Comparison of ENCODE assay signal across 13 cellular contexts in the genomic region with DNA sequence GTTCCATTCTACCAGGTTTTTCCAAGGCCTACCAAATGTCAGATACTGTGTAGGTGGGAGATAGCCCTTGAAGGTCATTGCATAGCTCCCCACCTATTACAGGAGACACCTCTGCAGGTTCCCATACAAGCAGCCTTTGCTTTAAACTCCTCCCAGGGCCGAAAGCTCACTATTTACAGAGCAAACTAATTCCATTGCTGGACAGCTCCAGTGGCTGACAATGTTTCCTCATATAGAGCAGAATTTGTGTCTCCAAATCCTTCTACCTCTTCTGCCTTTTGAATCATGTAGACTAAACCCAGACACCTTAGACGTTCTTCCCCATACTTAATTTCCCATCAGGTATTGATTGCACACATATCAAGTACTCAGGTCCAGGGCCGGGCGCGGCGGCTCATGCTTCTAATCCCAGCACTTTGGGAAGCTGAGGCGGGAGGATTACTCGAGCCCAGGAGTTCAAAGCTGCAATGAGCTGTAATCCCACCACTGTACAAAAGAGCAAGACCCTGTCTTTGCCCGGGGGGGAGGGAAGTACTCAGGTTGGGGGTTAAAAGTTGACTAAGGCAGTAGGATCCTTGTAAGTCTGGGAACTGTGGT. TPM values are rescaled to one million over a fixed set of nuclear protein-coding genes. Genes with fewer than 3 reads are reported as not detected.
A peak's percentile ranks its signal among the peaks of the same experiment; 100 is the strongest.
DNase-seq lines count a peak whose midpoint lies in the region; ATAC-seq, FAIRE-seq and TF ChIP-seq lines count a peak whose summit lies in the region.
"Had no signal": no experiment of that assay in that cellular context is flagged by ENCODE, and none has a peak within 500 bp of the region (broad histone marks: within the 10 kb centered on the region; RNA-seq: fewer than 3 reads in every experiment).

No MANE protein-coding gene starts in this region.

- 58 to 64% methylated on average over 9 of the region's 9 CpGs for WGBS in pancreas, 2 donors

- H3K4me1 ChIP-seq in endocrine pancreas (ENCODE audit: control insufficient read depth, insufficient read depth, low read length) (peaks cover 5% of the 10 kb centered on the region), pancreas (no peaks in the 10 kb centered on the region)

- H3K36me3 ChIP-seq in endocrine pancreas (ENCODE audit: control insufficient read depth, insufficient read depth, low read length), result no peaks in the 10 kb centered on the region
- H3K36me3 ChIP-seq in pancreas, result no peaks in the 10 kb centered on the region
- H3K36me3 ChIP-seq: adrenal gland had no signal

- no peak for DNase-seq in activated CD4-positive, alpha-beta T cell treated with anti-CD3 and anti-CD28 coated beads, Interleukin-2, amount 10 ng/mL, durations not matched to agents 24 days and 14 days
- no peak for DNase-seq in activated CD4-positive, alpha-beta T cell treated with anti-CD3 and anti-CD28 coated beads for 1 hour
- peak; percentile 22 for DNase-seq in RWPE1 (ENCODE audit: low spot score)
- DNase-seq in pancreas, result no peak
- DNase-seq in activated gamma-delta T cell treated with Interleukin-2 at 50 U/mL for 16 hours, result no peak
- DNase-seq in OCI-M1 (lab: John Stamatoyannopoulos, UW), result no peak
- DNase-seq in activated CD8-positive, alpha-beta memory T cell treated with anti-CD3 and anti-CD28 coated beads, Interleukin-2, amount 10 ng/mL, durations not matched to agents 7 days and 5 days, result no peak
- DNase-seq: adrenal gland, NCI-H1436 treated with DMSO at 0.1 percent for 48 hours had no signal

- H3K9ac ChIP-seq in endocrine pancreas (ENCODE audit: control insufficient read depth, insufficient read depth, low read length), result peak overlapping the region; percentile 30

- H3K27ac ChIP-seq in RWPE1, result no peak overlapping the region
- H3K27ac ChIP-seq in pancreas, result no peak overlapping the region
- H3K27ac ChIP-seq: adrenal gland had no signal

- peaks cover 34% of the 10 kb centered on the region for H3K27me3 Mint-ChIP-seq in activated CD4-positive, alpha-beta T cell treated with anti-CD3 and anti-CD28 coated beads, Interleukin-2, amount 10 ng/mL, durations not matched to agents 24 days and 14 days
- H3K27me3 Mint-ChIP-seq in activated CD8-positive, alpha-beta memory T cell treated with anti-CD3 and anti-CD28 coated beads, Interleukin-2, amount 10 ng/mL, durations not matched to agents 7 days and 5 days, result peaks cover 55% of the 10 kb centered on the region

- peaks cover 6% of the 10 kb centered on the region for H3K36me3 Mint-ChIP-seq in activated CD4-positive, alpha-beta T cell treated with anti-CD3 and anti-CD28 coated beads, Interleukin-2, amount 10 ng/mL, durations not matched to agents 24 days and 14 days (ENCODE audit: low read depth)
- peaks cover 4% of the 10 kb centered on the region for H3K36me3 Mint-ChIP-seq in activated CD8-positive, alpha-beta memory T cell treated with anti-CD3 and anti-CD28 coated beads, Interleukin-2, amount 10 ng/mL, durations not matched to agents 7 days and 5 days

- intact Hi-C loops in activated CD4-positive, alpha-beta T cell treated with anti-CD3 and anti-CD28 coated beads, Interleukin-2, amount 10 ng/mL, durations not matched to agents 24 days and 14 days (cut with micrococcal nuclease), result no loop called here
- intact Hi-C loops in pancreas (cut with DNase I), result no loop called here

- ATAC-seq in pancreas, result peak in 3 of 4 donors; percentile 26 to 53 (median 33)
- no peak for ATAC-seq in activated CD8-positive, alpha-beta memory T cell treated with anti-CD3 and anti-CD28 coated beads, Interleukin-2, amount 10 ng/mL, durations not matched to agents 7 days and 5 days

- H3K9me3 Mint-ChIP-seq in activated CD4-positive, alpha-beta T cell treated with anti-CD3 and anti-CD28 coated beads, Interleukin-2, amount 10 ng/mL, durations not matched to agents 24 days and 14 days, result no peaks in the 10 kb centered on the region
- no peaks in the 10 kb centered on the region for H3K9me3 Mint-ChIP-seq in activated CD8-positive, alpha-beta memory T cell treated with anti-CD3 and anti-CD28 coated beads, Interleukin-2, amount 10 ng/mL, durations not matched to agents 7 days and 5 days (ENCODE audit: low read depth)

- CTCF ChIA-PET in RWPE1 (lab: Yijun Ruan, JAX), result no interaction called here
- CTCF ChIA-PET in activated CD8-positive, alpha-beta memory T cell treated with anti-CD3 and anti-CD28 coated beads, Interleukin-2, amount 10 ng/mL, durations not matched to agents 7 days and 5 days (lab: Charles Lee), result no interaction called here

- H3K27ac Mint-ChIP-seq in activated CD4-positive, alpha-beta T cell treated with anti-CD3 and anti-CD28 coated beads, Interleukin-2, amount 10 ng/mL, durations not matched to agents 24 days and 14 days, result peak overlapping the region; percentile 14
- no peak overlapping the region for H3K27ac Mint-ChIP-seq in activated CD8-positive, alpha-beta memory T cell treated with anti-CD3 and anti-CD28 coated beads, Interleukin-2, amount 10 ng/mL, durations not matched to agents 7 days and 5 days

- H3K4me3 ChIP-seq in endocrine pancreas (ENCODE audit: control insufficient read depth, insufficient read depth, low read length), result peak overlapping the region; percentile 71
- no peak overlapping the region for H3K4me3 ChIP-seq in pancreas
- H3K4me3 ChIP-seq: adrenal gland had no signal

- no peaks in the 10 kb centered on the region for H3K4me1 Mint-ChIP-seq in activated CD4-positive, alpha-beta T cell treated with anti-CD3 and anti-CD28 coated beads, Interleukin-2, amount 10 ng/mL, durations not matched to agents 24 days and 14 days
- H3K4me1 Mint-ChIP-seq in activated CD8-positive, alpha-beta memory T cell treated with anti-CD3 and anti-CD28 coated beads, Interleukin-2, amount 10 ng/mL, durations not matched to agents 7 days and 5 days, result peaks cover 6% of the 10 kb centered on the region

- H3K27me3 ChIP-seq in endocrine pancreas (ENCODE audit: control insufficient read depth, insufficient read depth, low read length), result no peaks in the 10 kb centered on the region
- no peaks in the 10 kb centered on the region for H3K27me3 ChIP-seq in pancreas

- POLR2A ChIA-PET in RWPE1 (lab: Yijun Ruan, JAX; ENCODE audit: low non-redundant PET), result no interaction called here

- TF ChIP-seq CTCF in RWPE1 (conservative IDR thresholded peaks at IDR 0.05; ENCODE audit: low read depth) (no peak), pancreas (IDR thresholded peaks at IDR 0.05) (no peak)

- H3K4me3 Mint-ChIP-seq in activated CD4-positive, alpha-beta T cell treated with anti-CD3 and anti-CD28 coated beads, Interleukin-2, amount 10 ng/mL, durations not matched to agents 24 days and 14 days, result peak overlapping the region; percentile 25
- no peak overlapping the region for H3K4me3 Mint-ChIP-seq in activated CD8-positive, alpha-beta memory T cell treated with anti-CD3 and anti-CD28 coated beads, Interleukin-2, amount 10 ng/mL, durations not matched to agents 7 days and 5 days

- FAIRE-seq in pancreas (lab: Jason Lieb, UNC), result no peak
- FAIRE-seq: GM19239, islet of Langerhans had no signal

- H3K9me3 ChIP-seq in endocrine pancreas (ENCODE audit: control insufficient read depth, low read length), result no peaks in the 10 kb centered on the region
- no peaks in the 10 kb centered on the region for H3K9me3 ChIP-seq in pancreas
- H3K9me3 ChIP-seq: adrenal gland had no signal

RNA-seq across cellular contexts. Expression of a gene that starts 2.1 kb away (rescaled TPM):
- 0.28 and 0.44 TPM in 2 replicates for total RNA-seq in activated CD4-positive, alpha-beta T cell treated with anti-CD3 and anti-CD28 coated beads, Interleukin-2, amount 10 ng/mL, durations not matched to agents 24 days and 14 days
- total RNA-seq in pancreas, result 1 to 10 TPM; 1.1 to 1.6 (median 1.3) TPM
- 1 to 10 TPM in 1 of 2 donors, under 1 TPM in 1; 0.53 to 1.6 TPM for polyA plus RNA-seq in pancreas
- total RNA-seq in activated CD8-positive, alpha-beta memory T cell treated with anti-CD3 and anti-CD28 coated beads, Interleukin-2, amount 10 ng/mL, durations not matched to agents 7 days and 5 days, result not detected
- total RNA-seq: OCI-LY7 had no signal
